ENCODE assay signal across 1 cellular context in the genomic region with DNA sequence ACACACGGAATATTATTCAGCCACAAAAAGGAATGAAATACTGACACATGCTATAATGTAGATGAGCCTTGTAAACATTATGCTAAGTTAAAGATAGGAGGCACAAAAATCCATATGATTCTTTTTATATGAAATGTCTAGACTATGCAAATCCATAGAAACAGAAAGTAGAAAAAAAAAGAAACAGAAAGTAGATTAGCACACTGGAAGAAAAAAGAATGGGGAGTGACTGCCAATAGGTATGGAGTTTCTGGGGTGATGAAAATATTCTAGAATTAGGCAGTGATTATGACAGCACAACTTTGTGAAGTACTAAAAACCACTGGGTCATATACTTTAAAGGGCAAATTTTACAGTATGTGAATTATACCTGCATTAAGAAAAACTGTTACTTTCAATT.
TF ChIP-seq lines count a peak whose summit lies in the region.

No MANE protein-coding gene starts in this region.

TF ChIP-seq in GM12878, 131 proteins besides CTCF, POLR2A, EP300 and RAD21:
- TF ChIP-seq PML (IDR thresholded peaks at IDR 0.05; ENCODE audit: low read length) (no peak), SREBF1 (IDR thresholded peaks at IDR 0.05; ENCODE audit: low read length) (no peak), LARP7 (IDR thresholded peaks at IDR 0.05) (no peak), MEF2A (IDR thresholded peaks at IDR 0.05; ENCODE audit: insufficient read depth, low read depth, low read length) (no peak), NR2C2 (IDR thresholded peaks at IDR 0.05; ENCODE audit: borderline replicate concordance, control insufficient read depth, insufficient read length, low read depth) (no peak), KDM1A (IDR thresholded peaks at IDR 0.05; ENCODE audit: borderline replicate concordance) (no peak), POLR2AphosphoS2 (IDR thresholded peaks at IDR 0.05; ENCODE audit: low read depth, low read length) (no peak), SUPT20H (IDR thresholded peaks at IDR 0.05; ENCODE audit: borderline replicate concordance, control insufficient read depth, low read depth, low read length) (no peak), STAT3 (IDR thresholded peaks at IDR 0.05; ENCODE audit: low read depth, low read length) (no peak), TCF12 (IDR thresholded peaks at IDR 0.05; ENCODE audit: low read depth, low read length) (no peak), ZBTB40 (IDR thresholded peaks at IDR 0.05; ENCODE audit: borderline replicate concordance) (no peak), BMI1 (IDR thresholded peaks at IDR 0.05; ENCODE audit: borderline replicate concordance) (no peak), SPI1 (IDR thresholded peaks at IDR 0.05; ENCODE audit: borderline replicate concordance, insufficient read depth, low read depth, low read length) (no peak)
- TF ChIP-seq, protein P1, sequence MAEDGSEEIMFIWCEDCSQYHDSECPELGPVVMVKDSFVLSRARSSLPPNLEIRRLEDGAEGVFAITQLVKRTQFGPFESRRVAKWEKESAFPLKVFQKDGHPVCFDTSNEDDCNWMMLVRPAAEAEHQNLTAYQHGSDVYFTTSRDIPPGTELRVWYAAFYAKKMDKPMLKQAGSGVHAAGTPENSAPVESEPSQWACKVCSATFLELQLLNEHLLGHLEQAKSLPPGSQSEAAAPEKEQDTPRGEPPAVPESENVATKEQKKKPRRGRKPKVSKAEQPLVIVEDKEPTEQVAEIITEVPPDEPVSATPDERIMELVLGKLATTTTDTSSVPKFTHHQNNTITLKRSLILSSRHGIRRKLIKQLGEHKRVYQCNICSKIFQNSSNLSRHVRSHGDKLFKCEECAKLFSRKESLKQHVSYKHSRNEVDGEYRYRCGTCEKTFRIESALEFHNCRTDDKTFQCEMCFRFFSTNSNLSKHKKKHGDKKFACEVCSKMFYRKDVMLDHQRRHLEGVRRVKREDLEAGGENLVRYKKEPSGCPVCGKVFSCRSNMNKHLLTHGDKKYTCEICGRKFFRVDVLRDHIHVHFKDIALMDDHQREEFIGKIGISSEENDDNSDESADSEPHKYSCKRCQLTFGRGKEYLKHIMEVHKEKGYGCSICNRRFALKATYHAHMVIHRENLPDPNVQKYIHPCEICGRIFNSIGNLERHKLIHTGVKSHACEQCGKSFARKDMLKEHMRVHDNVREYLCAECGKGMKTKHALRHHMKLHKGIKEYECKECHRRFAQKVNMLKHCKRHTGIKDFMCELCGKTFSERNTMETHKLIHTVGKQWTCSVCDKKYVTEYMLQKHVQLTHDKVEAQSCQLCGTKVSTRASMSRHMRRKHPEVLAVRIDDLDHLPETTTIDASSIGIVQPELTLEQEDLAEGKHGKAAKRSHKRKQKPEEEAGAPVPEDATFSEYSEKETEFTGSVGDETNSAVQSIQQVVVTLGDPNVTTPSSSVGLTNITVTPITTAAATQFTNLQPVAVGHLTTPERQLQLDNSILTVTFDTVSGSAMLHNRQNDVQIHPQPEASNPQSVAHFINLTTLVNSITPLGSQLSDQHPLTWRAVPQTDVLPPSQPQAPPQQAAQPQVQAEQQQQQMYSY (CRISPR knock-in tag; IDR thresholded peaks at IDR 0.05): no peak
- TF ChIP-seq, protein P2, sequence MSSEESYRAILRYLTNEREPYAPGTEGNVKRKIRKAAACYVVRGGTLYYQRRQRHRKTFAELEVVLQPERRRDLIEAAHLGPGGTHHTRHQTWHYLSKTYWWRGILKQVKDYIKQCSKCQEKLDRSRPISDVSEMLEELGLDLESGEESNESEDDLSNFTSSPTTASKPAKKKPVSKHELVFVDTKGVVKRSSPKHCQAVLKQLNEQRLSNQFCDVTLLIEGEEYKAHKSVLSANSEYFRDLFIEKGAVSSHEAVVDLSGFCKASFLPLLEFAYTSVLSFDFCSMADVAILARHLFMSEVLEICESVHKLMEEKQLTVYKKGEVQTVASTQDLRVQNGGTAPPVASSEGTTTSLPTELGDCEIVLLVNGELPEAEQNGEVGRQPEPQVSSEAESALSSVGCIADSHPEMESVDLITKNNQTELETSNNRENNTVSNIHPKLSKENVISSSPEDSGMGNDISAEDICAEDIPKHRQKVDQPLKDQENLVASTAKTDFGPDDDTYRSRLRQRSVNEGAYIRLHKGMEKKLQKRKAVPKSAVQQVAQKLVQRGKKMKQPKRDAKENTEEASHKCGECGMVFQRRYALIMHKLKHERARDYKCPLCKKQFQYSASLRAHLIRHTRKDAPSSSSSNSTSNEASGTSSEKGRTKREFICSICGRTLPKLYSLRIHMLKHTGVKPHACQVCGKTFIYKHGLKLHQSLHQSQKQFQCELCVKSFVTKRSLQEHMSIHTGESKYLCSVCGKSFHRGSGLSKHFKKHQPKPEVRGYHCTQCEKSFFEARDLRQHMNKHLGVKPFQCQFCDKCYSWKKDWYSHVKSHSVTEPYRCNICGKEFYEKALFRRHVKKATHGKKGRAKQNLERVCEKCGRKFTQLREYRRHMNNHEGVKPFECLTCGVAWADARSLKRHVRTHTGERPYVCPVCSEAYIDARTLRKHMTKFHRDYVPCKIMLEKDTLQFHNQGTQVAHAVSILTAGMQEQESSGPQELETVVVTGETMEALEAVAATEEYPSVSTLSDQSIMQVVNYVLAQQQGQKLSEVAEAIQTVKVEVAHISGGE (CRISPR knock-in tag; IDR thresholded peaks at IDR 0.05): no peak
- TF ChIP-seq, protein P3, sequence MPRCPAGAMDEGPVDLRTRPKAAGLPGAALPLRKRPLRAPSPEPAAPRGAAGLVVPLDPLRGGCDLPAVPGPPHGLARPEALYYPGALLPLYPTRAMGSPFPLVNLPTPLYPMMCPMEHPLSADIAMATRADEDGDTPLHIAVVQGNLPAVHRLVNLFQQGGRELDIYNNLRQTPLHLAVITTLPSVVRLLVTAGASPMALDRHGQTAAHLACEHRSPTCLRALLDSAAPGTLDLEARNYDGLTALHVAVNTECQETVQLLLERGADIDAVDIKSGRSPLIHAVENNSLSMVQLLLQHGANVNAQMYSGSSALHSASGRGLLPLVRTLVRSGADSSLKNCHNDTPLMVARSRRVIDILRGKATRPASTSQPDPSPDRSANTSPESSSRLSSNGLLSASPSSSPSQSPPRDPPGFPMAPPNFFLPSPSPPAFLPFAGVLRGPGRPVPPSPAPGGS (IDR thresholded peaks at IDR 0.05; ENCODE audit: borderline replicate concordance, insufficient read depth, low read depth, low read length, poor library complexity, severe bottlenecking): no peak
- TF ChIP-seq, protein P4, sequence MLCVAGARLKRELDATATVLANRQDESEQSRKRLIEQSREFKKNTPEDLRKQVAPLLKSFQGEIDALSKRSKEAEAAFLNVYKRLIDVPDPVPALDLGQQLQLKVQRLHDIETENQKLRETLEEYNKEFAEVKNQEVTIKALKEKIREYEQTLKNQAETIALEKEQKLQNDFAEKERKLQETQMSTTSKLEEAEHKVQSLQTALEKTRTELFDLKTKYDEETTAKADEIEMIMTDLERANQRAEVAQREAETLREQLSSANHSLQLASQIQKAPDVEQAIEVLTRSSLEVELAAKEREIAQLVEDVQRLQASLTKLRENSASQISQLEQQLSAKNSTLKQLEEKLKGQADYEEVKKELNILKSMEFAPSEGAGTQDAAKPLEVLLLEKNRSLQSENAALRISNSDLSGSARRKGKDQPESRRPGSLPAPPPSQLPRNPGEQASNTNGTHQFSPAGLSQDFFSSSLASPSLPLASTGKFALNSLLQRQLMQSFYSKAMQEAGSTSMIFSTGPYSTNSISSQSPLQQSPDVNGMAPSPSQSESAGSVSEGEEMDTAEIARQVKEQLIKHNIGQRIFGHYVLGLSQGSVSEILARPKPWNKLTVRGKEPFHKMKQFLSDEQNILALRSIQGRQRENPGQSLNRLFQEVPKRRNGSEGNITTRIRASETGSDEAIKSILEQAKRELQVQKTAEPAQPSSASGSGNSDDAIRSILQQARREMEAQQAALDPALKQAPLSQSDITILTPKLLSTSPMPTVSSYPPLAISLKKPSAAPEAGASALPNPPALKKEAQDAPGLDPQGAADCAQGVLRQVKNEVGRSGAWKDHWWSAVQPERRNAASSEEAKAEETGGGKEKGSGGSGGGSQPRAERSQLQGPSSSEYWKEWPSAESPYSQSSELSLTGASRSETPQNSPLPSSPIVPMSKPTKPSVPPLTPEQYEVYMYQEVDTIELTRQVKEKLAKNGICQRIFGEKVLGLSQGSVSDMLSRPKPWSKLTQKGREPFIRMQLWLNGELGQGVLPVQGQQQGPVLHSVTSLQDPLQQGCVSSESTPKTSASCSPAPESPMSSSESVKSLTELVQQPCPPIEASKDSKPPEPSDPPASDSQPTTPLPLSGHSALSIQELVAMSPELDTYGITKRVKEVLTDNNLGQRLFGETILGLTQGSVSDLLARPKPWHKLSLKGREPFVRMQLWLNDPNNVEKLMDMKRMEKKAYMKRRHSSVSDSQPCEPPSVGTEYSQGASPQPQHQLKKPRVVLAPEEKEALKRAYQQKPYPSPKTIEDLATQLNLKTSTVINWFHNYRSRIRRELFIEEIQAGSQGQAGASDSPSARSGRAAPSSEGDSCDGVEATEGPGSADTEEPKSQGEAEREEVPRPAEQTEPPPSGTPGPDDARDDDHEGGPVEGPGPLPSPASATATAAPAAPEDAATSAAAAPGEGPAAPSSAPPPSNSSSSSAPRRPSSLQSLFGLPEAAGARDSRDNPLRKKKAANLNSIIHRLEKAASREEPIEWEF (IDR thresholded peaks at IDR 0.05; ENCODE audit: insufficient replicate concordance, low read depth, low read length): no peak
